Comparison of ENCODE assay signal across 12 cellular contexts in the genomic region with DNA sequence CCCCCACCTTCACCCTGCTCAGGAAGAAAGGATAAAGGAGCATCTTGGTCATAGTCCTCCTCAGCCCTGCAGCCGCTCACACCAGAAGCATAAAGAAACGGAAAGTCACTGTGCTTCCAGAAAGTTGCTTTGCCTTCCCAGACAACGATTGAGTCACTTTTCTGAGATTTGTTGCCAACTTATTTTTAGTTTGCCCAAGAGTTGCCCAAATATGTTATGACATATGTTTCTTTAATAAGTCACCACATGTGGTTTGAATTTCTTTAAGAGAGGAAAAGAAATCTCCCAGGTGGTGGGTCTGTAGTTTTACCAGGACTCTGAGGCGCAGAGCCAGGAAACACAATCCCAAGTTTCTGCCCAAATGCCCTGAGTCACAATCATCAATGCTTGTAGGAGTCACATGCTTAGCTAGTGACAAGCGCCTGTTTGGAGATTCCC.
DNase-seq lines count a peak whose midpoint lies in the region; ATAC-seq and TF ChIP-seq lines count a peak whose summit lies in the region.
"Had no signal": no experiment of that assay in that cellular context is flagged by ENCODE, and none has a peak within 500 bp of the region (broad histone marks: within the 10 kb centered on the region; RNA-seq: fewer than 3 reads in every experiment).

No MANE protein-coding gene starts in this region.

- no peak overlapping the region for H3K27ac ChIP-seq in RWPE2 (ENCODE audit: poor library complexity, severe bottlenecking)

- peaks cover 2% of the 10 kb centered on the region for H3K9me3 Mint-ChIP-seq in activated CD8-positive, alpha-beta T cell treated with anti-CD3 and anti-CD28 coated beads, Interleukin-2, amount 10 ng/mL, durations not matched to agents 7 days and 5 days (ENCODE audit: insufficient read depth)

- no peaks in the 10 kb centered on the region for H3K4me1 ChIP-seq in RWPE2 (ENCODE audit: insufficient read depth, poor library complexity, severe bottlenecking)

- DNase-seq in D341Med (ENCODE audit: low spot score): peak; percentile 39
- no peak for DNase-seq in RWPE2 (ENCODE audit: low spot score)
- DNase-seq in fibroblast of mammary gland (ENCODE audit: low read depth): peak; percentile 98
- DNase-seq in sciatic nerve (ENCODE audit: low spot score): no peak
- DNase-seq in NCI-H1105 (lab: John Stamatoyannopoulos, UW): no peak
- DNase-seq in SW480 (ENCODE audit: low spot score): no peak
- no peak for DNase-seq in activated CD8-positive, alpha-beta T cell treated with anti-CD3 and anti-CD28 coated beads, Interleukin-2, amount 10 ng/mL, durations not matched to agents 7 days and 5 days
- DNase-seq: activated naive CD4-positive, alpha-beta T cell treated with Interleukin-2 at 50 U/mL for 16 hours; NCI-H187; RPMI8226 had no signal

- H3K27ac Mint-ChIP-seq in activated CD8-positive, alpha-beta T cell treated with anti-CD3 and anti-CD28 coated beads, Interleukin-2, amount 10 ng/mL, durations not matched to agents 7 days and 5 days: no peak overlapping the region
- H3K27ac Mint-ChIP-seq: progenitor cell of endocrine pancreas had no signal

- H3K27me3 ChIP-seq in RWPE2 (ENCODE audit: insufficient read depth, poor library complexity, severe bottlenecking): no peaks in the 10 kb centered on the region

- peak; percentile 54 for ATAC-seq in RWPE2 (ENCODE audit: low read depth)
- peak; percentile 72 for ATAC-seq in sciatic nerve
- no peak for ATAC-seq in HG03025 (IDR thresholded peaks at IDR 0.05; ENCODE audit: low FRiP score, unreplicated experiment)
- ATAC-seq in activated CD8-positive, alpha-beta T cell treated with anti-CD3 and anti-CD28 coated beads, Interleukin-2, amount 10 ng/mL, durations not matched to agents 7 days and 5 days: no peak

- CTCF ChIA-PET in activated CD8-positive, alpha-beta T cell treated with anti-CD3 and anti-CD28 coated beads, Interleukin-2, amount 10 ng/mL, durations not matched to agents 7 days and 5 days (lab: Charles Lee): interaction anchor here (0.9 kb wide), 1 partner anchor 231 kb away, joined by 4 read pairs; no protein-coding TSS in a partner anchor

- H3K27me3 Mint-ChIP-seq in activated CD8-positive, alpha-beta T cell treated with anti-CD3 and anti-CD28 coated beads, Interleukin-2, amount 10 ng/mL, durations not matched to agents 7 days and 5 days (ENCODE audit: low read depth): no peaks in the 10 kb centered on the region

- no peaks in the 10 kb centered on the region for H3K4me1 Mint-ChIP-seq in activated CD8-positive, alpha-beta T cell treated with anti-CD3 and anti-CD28 coated beads, Interleukin-2, amount 10 ng/mL, durations not matched to agents 7 days and 5 days (ENCODE audit: low read depth)

- no peak overlapping the region for H3K4me3 ChIP-seq in RWPE2 (ENCODE audit: severe bottlenecking)
- no peak overlapping the region for H3K4me3 ChIP-seq in fibroblast of mammary gland (ENCODE audit: control insufficient read depth, low read depth, low read length)

- H3K4me3 Mint-ChIP-seq in activated CD8-positive, alpha-beta T cell treated with anti-CD3 and anti-CD28 coated beads, Interleukin-2, amount 10 ng/mL, durations not matched to agents 7 days and 5 days: no peak overlapping the region

- TF ChIP-seq CTCF in RWPE2 (IDR thresholded peaks at IDR 0.05; ENCODE audit: poor library complexity, severe bottlenecking) (no peak), fibroblast of mammary gland (conservative IDR thresholded peaks at IDR 0.05; ENCODE audit: control insufficient read depth, insufficient read depth, low read depth, low read length) (no peak)

- H3K36me3 ChIP-seq in RWPE2 (ENCODE audit: low read depth): no peaks in the 10 kb centered on the region

- H3K36me3 Mint-ChIP-seq in activated CD8-positive, alpha-beta T cell treated with anti-CD3 and anti-CD28 coated beads, Interleukin-2, amount 10 ng/mL, durations not matched to agents 7 days and 5 days (ENCODE audit: low read depth): peaks cover under 1% of the 10 kb centered on the region

- H3K9me3 ChIP-seq in RWPE2 (ENCODE audit: severe bottlenecking): no peaks in the 10 kb centered on the region

- POLR2A ChIA-PET in activated CD8-positive, alpha-beta T cell treated with anti-CD3 and anti-CD28 coated beads, Interleukin-2, amount 10 ng/mL, durations not matched to agents 7 days and 5 days (lab: Charles Lee): no interaction called here

- intact Hi-C loops in sciatic nerve (cut with DNase I): loop anchor here (5.0 kb wide), 1 partner anchor 233 kb away; no protein-coding TSS in a partner anchor

Comparison
In these comparisons a context has a peak if more than half of its experiments do, and no peak if none do; other contexts are left out.
1. DNase-seq: peak in D341Med (single experiment) and fibroblast of mammary gland (single experiment); none in RWPE2 (single experiment), sciatic nerve (single experiment), NCI-H1105 (single experiment), SW480 (single experiment) and activated CD8-positive, alpha-beta T cell treated with anti-CD3 and anti-CD28 coated beads, Interleukin-2, amount 10 ng/mL, durations not matched to agents 7 days and 5 days (single experiment).
2. ATAC-seq: peak in RWPE2 (single experiment) and sciatic nerve (single experiment); none in HG03025 (single experiment) and activated CD8-positive, alpha-beta T cell treated with anti-CD3 and anti-CD28 coated beads, Interleukin-2, amount 10 ng/mL, durations not matched to agents 7 days and 5 days (single experiment).